1 cellular context compared by ENCODE assay signal in the genomic region with DNA sequence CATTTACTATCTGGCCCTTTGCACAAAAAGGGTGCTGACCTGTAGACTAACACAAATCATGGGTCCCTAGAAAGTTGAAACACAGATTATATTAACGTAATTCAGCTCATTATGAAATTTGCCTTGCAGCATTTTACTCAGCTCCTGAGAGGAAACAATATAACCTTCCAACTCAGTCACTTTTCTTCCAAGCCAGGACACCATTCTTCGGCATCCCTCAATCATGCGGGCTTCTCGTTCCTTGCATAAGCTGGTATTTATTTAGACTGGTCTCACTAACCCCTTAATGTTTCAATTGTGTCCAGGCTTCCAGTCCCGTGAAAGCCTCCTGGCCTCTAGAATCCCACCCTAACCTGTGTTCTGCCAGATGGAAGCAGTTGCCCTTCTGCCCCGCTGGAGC.
TF ChIP-seq lines count a peak whose summit lies in the region.

No MANE protein-coding gene starts in this region.

TF ChIP-seq in GM23338, 12 proteins besides CTCF, POLR2A, EP300 and RAD21 (continued from another document):
- TF ChIP-seq, protein P1, sequence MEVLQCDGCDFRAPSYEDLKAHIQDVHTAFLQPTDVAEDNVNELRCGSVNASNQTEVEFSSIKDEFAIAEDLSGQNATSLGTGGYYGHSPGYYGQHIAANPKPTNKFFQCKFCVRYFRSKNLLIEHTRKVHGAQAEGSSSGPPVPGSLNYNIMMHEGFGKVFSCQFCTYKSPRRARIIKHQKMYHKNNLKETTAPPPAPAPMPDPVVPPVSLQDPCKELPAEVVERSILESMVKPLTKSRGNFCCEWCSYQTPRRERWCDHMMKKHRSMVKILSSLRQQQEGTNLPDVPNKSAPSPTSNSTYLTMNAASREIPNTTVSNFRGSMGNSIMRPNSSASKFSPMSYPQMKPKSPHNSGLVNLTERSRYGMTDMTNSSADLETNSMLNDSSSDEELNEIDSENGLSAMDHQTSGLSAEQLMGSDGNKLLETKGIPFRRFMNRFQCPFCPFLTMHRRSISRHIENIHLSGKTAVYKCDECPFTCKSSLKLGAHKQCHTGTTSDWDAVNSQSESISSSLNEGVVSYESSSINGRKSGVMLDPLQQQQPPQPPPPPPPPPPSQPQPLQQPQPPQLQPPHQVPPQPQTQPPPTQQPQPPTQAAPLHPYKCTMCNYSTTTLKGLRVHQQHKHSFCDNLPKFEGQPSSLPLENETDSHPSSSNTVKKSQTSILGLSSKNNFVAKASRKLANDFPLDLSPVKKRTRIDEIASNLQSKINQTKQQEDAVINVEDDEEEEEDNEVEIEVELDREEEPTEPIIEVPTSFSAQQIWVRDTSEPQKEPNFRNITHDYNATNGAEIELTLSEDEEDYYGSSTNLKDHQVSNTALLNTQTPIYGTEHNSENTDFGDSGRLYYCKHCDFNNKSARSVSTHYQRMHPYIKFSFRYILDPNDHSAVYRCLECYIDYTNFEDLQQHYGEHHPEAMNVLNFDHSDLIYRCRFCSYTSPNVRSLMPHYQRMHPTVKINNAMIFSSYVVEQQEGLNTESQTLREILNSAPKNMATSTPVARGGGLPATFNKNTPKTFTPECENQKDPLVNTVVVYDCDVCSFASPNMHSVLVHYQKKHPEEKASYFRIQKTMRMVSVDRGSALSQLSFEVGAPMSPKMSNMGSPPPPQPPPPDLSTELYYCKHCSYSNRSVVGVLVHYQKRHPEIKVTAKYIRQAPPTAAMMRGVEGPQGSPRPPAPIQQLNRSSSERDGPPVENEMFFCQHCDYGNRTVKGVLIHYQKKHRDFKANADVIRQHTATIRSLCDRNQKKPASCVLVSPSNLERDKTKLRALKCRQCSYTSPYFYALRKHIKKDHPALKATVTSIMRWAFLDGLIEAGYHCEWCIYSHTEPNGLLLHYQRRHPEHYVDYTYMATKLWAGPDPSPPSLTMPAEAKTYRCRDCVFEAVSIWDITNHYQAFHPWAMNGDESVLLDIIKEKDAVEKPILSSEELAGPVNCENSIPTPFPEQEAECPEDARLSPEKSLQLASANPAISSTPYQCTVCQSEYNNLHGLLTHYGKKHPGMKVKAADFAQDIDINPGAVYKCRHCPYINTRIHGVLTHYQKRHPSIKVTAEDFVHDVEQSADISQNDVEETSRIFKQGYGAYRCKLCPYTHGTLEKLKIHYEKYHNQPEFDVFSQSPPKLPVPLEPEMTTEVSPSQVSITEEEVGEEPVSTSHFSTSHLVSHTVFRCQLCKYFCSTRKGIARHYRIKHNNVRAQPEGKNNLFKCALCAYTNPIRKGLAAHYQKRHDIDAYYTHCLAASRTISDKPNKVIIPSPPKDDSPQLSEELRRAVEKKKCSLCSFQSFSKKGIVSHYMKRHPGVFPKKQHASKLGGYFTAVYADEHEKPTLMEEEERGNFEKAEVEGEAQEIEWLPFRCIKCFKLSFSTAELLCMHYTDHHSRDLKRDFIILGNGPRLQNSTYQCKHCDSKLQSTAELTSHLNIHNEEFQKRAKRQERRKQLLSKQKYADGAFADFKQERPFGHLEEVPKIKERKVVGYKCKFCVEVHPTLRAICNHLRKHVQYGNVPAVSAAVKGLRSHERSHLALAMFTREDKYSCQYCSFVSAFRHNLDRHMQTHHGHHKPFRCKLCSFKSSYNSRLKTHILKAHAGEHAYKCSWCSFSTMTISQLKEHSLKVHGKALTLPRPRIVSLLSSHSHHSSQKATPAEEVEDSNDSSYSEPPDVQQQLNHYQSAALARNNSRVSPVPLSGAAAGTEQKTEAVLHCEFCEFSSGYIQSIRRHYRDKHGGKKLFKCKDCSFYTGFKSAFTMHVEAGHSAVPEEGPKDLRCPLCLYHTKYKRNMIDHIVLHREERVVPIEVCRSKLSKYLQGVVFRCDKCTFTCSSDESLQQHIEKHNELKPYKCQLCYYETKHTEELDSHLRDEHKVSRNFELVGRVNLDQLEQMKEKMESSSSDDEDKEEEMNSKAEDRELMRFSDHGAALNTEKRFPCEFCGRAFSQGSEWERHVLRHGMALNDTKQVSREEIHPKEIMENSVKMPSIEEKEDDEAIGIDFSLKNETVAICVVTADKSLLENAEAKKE (CRISPR knock-in tag; IDR thresholded peaks at IDR 0.05) = no peak
- no peak for TF ChIP-seq EZH2 (IDR thresholded peaks at IDR 0.05; ENCODE audit: low read depth, unreplicated experiment)
- no peak for TF ChIP-seq JUNB (IDR thresholded peaks at IDR 0.05; ENCODE audit: unreplicated experiment)
- TF ChIP-seq ZNF331 (CRISPR knock-in tag; IDR thresholded peaks at IDR 0.05; ENCODE audit: low read depth) = no peak
- no peak for TF ChIP-seq POLR2AphosphoS5 (IDR thresholded peaks at IDR 0.05; ENCODE audit: low read depth)
TF ChIP-seq in GM23338: peak in this region for 0.
